In genomic region chr5:170150713-170151104, GRCh38 we compare ENCODE assay signal across 27 cellular contexts. TPM values are rescaled to one million over a fixed set of nuclear protein-coding genes. Genes with fewer than 3 reads are reported as not detected.
DNase-seq lines count a peak whose midpoint lies in the region; ATAC-seq, FAIRE-seq and TF ChIP-seq lines count a peak whose summit lies in the region.
"Had no signal": no experiment of that assay in that cellular context is flagged by ENCODE, and none has a peak within 500 bp of the region (broad histone marks: within the 10 kb centered on the region; RNA-seq: fewer than 3 reads in every experiment).

No MANE protein-coding gene starts in this region.

- no peak for TF ChIP-seq CTCF in body of pancreas (IDR thresholded peaks at IDR 0.05)
- TF ChIP-seq CTCF in keratinocyte (optimal IDR thresholded peaks at IDR 0.05 in 1 of 3, IDR thresholded peaks at IDR 0.05 in 1 of 3, conservative IDR thresholded peaks at IDR 0.05 in 1 of 3; ENCODE audit: extremely low read depth in 1 of 3, insufficient read depth in 2 of 3, low read length in 3 of 3): no peak

- H3K9me1 ChIP-seq in keratinocyte (ENCODE audit: control insufficient read depth, extremely low read depth, insufficient read depth, low read length): no peaks in the 10 kb centered on the region

- no peak for ATAC-seq in body of pancreas
- no peak for ATAC-seq in HG03521 (IDR thresholded peaks at IDR 0.05; ENCODE audit: unreplicated experiment)
- ATAC-seq: sciatic nerve; stimulated activated effector memory CD8-positive, alpha-beta T cell treated with anti-CD3 and anti-CD28 coated beads, Interleukin-12 subunit alpha, Interleukin-12 subunit beta, amount 100 ng/mL, for 72 hours had no signal

- H2AFZ ChIP-seq in ACC112 (ENCODE audit: low read length, unreplicated experiment): no peak overlapping the region
- no peak overlapping the region for H2AFZ ChIP-seq in keratinocyte (ENCODE audit: control insufficient read depth, low read length)

- H3K9ac ChIP-seq in HUES6 (ENCODE audit: low read length) (peak overlapping the region; percentile 49), keratinocyte (ENCODE audit: control insufficient read depth, extremely low read depth, insufficient read depth, low read length) (no peak overlapping the region)
- H3K9ac ChIP-seq: BLaER1 treated with 17β-estradiol and CSF1 and Interleukin-3, amounts not matched to agents 10 nM and 100 nM had no signal

- H3K79me2 ChIP-seq in ACC112 (ENCODE audit: control insufficient read depth, insufficient read depth, low read length, unreplicated experiment) (no peaks in the 10 kb centered on the region), keratinocyte (ENCODE audit: control insufficient read depth, insufficient read depth, low read length) (no peaks in the 10 kb centered on the region)

- no peaks in the 10 kb centered on the region for H3K27me3 ChIP-seq in ACC112 (ENCODE audit: insufficient read depth, low read length)
- H3K27me3 ChIP-seq in HUES6 (ENCODE audit: control insufficient read depth, insufficient read depth, low read length): no peaks in the 10 kb centered on the region
- H3K27me3 ChIP-seq in body of pancreas: no peaks in the 10 kb centered on the region
- H3K27me3 ChIP-seq in keratinocyte (ENCODE audit: control insufficient read depth, extremely low read depth, insufficient read depth, low read length): no peaks in the 10 kb centered on the region
- no peaks in the 10 kb centered on the region for H3K27me3 ChIP-seq in effector memory CD4-positive, alpha-beta T cell (replicated peaks; ENCODE audit: control insufficient read depth, insufficient read depth, low read length, poor library complexity, severe bottlenecking)
- H3K27me3 ChIP-seq: BLaER1 treated with 17β-estradiol and CSF1 and Interleukin-3, amounts not matched to agents 10 nM and 100 nM had no signal

- FAIRE-seq in keratinocyte (lab: Jason Lieb, UNC): no peak

- no peaks in the 10 kb centered on the region for H4K20me1 ChIP-seq in keratinocyte (ENCODE audit: control insufficient read depth, extremely low read depth, insufficient read depth, low read length)
- H4K20me1 ChIP-seq: BLaER1 treated with 17β-estradiol and CSF1 and Interleukin-3, amounts not matched to agents 10 nM and 100 nM had no signal

- H3K27ac ChIP-seq in ACC112 (ENCODE audit: low read depth, low read length) (peak overlapping the region; percentile 37; the same call in 1 of the 2 replicates), HUES6 (ENCODE audit: low read depth, low read length) (peak overlapping the region; percentile 81; the same call in 1 of the 2 replicates), body of pancreas (peak overlapping the region in 3 of 4 donors; percentile 74 to 79 (median 79)), keratinocyte (ENCODE audit: control insufficient read depth, insufficient read depth, low read length) (peak overlapping the region; percentile 36)
- no peak overlapping the region for H3K27ac ChIP-seq in effector memory CD4-positive, alpha-beta T cell (ENCODE audit: insufficient read depth, low read length, poor library complexity, severe bottlenecking)
- H3K27ac ChIP-seq: BLaER1 treated with 17β-estradiol and CSF1 and Interleukin-3, amounts not matched to agents 10 nM and 100 nM had no signal

- H3K9me3 ChIP-seq in HUES6 (ENCODE audit: control insufficient read depth, insufficient read depth, low read depth, low read length) (no peaks in the 10 kb centered on the region), body of pancreas (no peaks in the 10 kb centered on the region), keratinocyte (ENCODE audit: control insufficient read depth, low read depth, low read length) (no peaks in the 10 kb centered on the region)
- no peaks in the 10 kb centered on the region for H3K9me3 ChIP-seq in effector memory CD4-positive, alpha-beta T cell (ENCODE audit: control insufficient read depth, low read length)
- H3K9me3 ChIP-seq: BLaER1 treated with 17β-estradiol and CSF1 and Interleukin-3, amounts not matched to agents 10 nM and 100 nM had no signal

- TF ChIP-seq POLR2A in body of pancreas (IDR thresholded peaks at IDR 0.05): no peak

- dilution Hi-C loops in keratinocyte (cut with MboI; ENCODE audit: extremely low pct_ligation_motif_present, low sequenced_read_pairs): no loop called here

- no peak for DNase-seq in body of pancreas
- no peak for DNase-seq in keratinocyte (ENCODE audit: low read depth, low spot score)
- no peak for DNase-seq in DMS114 treated with DMSO at 0.1 percent for 48 hours (lab: John Stamatoyannopoulos, UW; ENCODE audit: unreplicated experiment)
- DNase-seq in effector memory CD4-positive, alpha-beta T cell: no peak
- DNase-seq in NCI-H774 (lab: John Stamatoyannopoulos, UW): no peak
- DNase-seq: activated CD4-positive, alpha-beta T cell treated with anti-CD3 and anti-CD28 coated beads, Interleukin-2, amount 50 U/mL, for 4 hours; activated CD4-positive, CD25-positive, alpha-beta regulatory T cell; activated CD8-positive, alpha-beta memory T cell treated with anti-CD3 and anti-CD28 coated beads, Interleukin-2, amount 50 U/mL, for 4 hours; caudate nucleus; Kasumi-1; NCI-H1694; NCI-H446 treated with DMSO at 0.1 percent for 48 hours; SIG-M5; stimulated activated CD4-positive, alpha-beta T cell treated with anti-CD3 and anti-CD28 coated beads, Interleukin-12 subunit alpha, Interleukin-12 subunit beta, amount 100 ng/mL, for 4 hours; stimulated activated CD4-positive, alpha-beta T cell treated with anti-CD3 and anti-CD28 coated beads, Interleukin-4, amount 100 ng/mL, for 1 hour; substantia nigra had no signal

- H3K36me3 ChIP-seq in ACC112 (ENCODE audit: insufficient read depth, low read length) (no peaks in the 10 kb centered on the region), HUES6 (ENCODE audit: control insufficient read depth, insufficient read depth, low read length) (no peaks in the 10 kb centered on the region), body of pancreas (replicated peaks in 1 of 2; ENCODE audit: insufficient read depth in 1 of 2, low read depth in 2 of 2) (no peaks in the 10 kb centered on the region), keratinocyte (ENCODE audit: control insufficient read depth in 2 of 2, extremely low read depth in 1 of 2, insufficient read depth in 2 of 2, low read length in 2 of 2) (no peaks in the 10 kb centered on the region)
- no peaks in the 10 kb centered on the region for H3K36me3 ChIP-seq in effector memory CD4-positive, alpha-beta T cell (ENCODE audit: control insufficient read depth, insufficient read depth, low read length)
- H3K36me3 ChIP-seq: BLaER1 treated with 17β-estradiol and CSF1 and Interleukin-3, amounts not matched to agents 10 nM and 100 nM had no signal

- intact Hi-C loops in body of pancreas (cut with DNase I): no loop called here

- H3K4me1 ChIP-seq in ACC112 (ENCODE audit: control insufficient read depth, insufficient read depth, low read length, unreplicated experiment) (peaks cover 16% of the 10 kb centered on the region), HUES6 (ENCODE audit: control insufficient read depth, insufficient read depth, low read length) (peaks cover 23% of the 10 kb centered on the region), body of pancreas (peaks cover 13% of the 10 kb centered on the region), keratinocyte (ENCODE audit: control insufficient read depth, extremely low read depth, insufficient read depth, low read length) (peaks cover 15% of the 10 kb centered on the region)
- H3K4me1 ChIP-seq in effector memory CD4-positive, alpha-beta T cell (ENCODE audit: control insufficient read depth, insufficient read depth, low read length, poor library complexity, severe bottlenecking): no peaks in the 10 kb centered on the region
- H3K4me1 ChIP-seq: BLaER1 treated with 17β-estradiol and CSF1 and Interleukin-3, amounts not matched to agents 10 nM and 100 nM had no signal

- 71 to 73% methylated on average over 5 of the region's 5 CpGs for WGBS in body of pancreas, 2 donors

- peak overlapping the region; percentile 3; the same call in 1 of the 2 replicates for H3K4me3 ChIP-seq in ACC112 (ENCODE audit: low read depth, low read length)
- no peak overlapping the region for H3K4me3 ChIP-seq in HUES6 (ENCODE audit: low read depth, low read length)
- H3K4me3 ChIP-seq in body of pancreas: no peak overlapping the region
- H3K4me3 ChIP-seq in keratinocyte (ENCODE audit: control insufficient read depth in 2 of 3, extremely low read depth in 1 of 3, insufficient read depth in 2 of 3, low read depth in 1 of 3, low read length in 3 of 3): no peak overlapping the region
- no peak overlapping the region for H3K4me3 ChIP-seq in effector memory CD4-positive, alpha-beta T cell (ENCODE audit: insufficient read depth, low read depth, low read length, poor library complexity, severe bottlenecking)
- H3K4me3 ChIP-seq: BLaER1 treated with 17β-estradiol and CSF1 and Interleukin-3, amounts not matched to agents 10 nM and 100 nM; lung had no signal

- H3K4me2 ChIP-seq in keratinocyte (ENCODE audit: control insufficient read depth, extremely low read depth, insufficient read depth, low read depth, low read length): peak overlapping the region; percentile 54
- H3K4me2 ChIP-seq: BLaER1 treated with 17β-estradiol and CSF1 and Interleukin-3, amounts not matched to agents 10 nM and 100 nM had no signal

RNA-seq across cellular contexts. Expression of gene FOXI1, which starts 45.0 kb away (rescaled TPM):
- not detected for total RNA-seq in body of pancreas
- 0.03 TPM in 1 of 3 replicates, not detected in the others for polyA plus RNA-seq in keratinocyte
- not detected for polyA plus RNA-seq in keratinocyte (2011; ENCODE audit: low read depth)
- polyA plus RNA-seq in keratinocyte (2011; cell fraction: cytosol; rRNA removed): not detected in 2 replicates
- polyA plus RNA-seq in keratinocyte (2011; cell fraction: nucleus; rRNA removed): not detected in 2 replicates
- not detected in 2 replicates for polyA plus RNA-seq in keratinocyte (2012; ENCODE audit: low replicate concordance)
- polyA minus RNA-seq in keratinocyte: not detected in 3 replicates
- polyA minus RNA-seq in keratinocyte (2011; cell fraction: cytosol; rRNA and poly(A)+ RNA removed): not detected
- polyA minus RNA-seq in keratinocyte (2011; cell fraction: nucleus; rRNA and poly(A)+ RNA removed): not detected in 2 replicates
- total RNA-seq: Daoy, dermis microvascular lymphatic vessel endothelial cell, epithelial cell of proximal tubule, lung, sciatic nerve, ureter had no signal
